ENCODE assay signal across 14 cellular contexts in the genomic region with DNA sequence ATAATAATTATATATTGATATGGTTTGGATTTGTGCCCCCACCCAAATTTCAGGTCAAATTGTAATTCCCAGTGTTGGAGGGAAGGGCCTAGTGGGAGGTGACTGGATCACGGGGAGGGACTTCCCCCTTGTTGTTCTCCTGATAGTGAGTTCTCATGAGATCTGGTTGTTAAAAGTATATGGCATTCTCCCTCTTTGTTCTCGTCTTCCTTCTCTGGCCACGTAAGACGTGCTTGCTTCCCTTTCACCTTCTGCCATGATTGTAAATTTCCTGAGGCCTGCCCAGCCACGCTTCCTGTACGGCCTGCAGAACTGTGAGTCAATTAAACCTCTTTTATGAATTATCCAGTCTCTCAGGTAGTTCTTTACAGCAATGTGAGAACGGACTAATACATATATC.
DNase-seq lines count a peak whose midpoint lies in the region; ATAC-seq and TF ChIP-seq lines count a peak whose summit lies in the region.
"Had no signal": no experiment of that assay in that cellular context is flagged by ENCODE, and none has a peak within 500 bp of the region (broad histone marks: within the 10 kb centered on the region; RNA-seq: fewer than 3 reads in every experiment).

No MANE protein-coding gene starts in this region.

- H3K9me3 Mint-ChIP-seq in activated naive CD8-positive, alpha-beta T cell treated with anti-CD3 and anti-CD28 coated beads, Interleukin-2, amount 50 U/mL, for 24 hours = no peaks in the 10 kb centered on the region
- H3K9me3 Mint-ChIP-seq in activated naive CD8-positive, alpha-beta T cell treated with anti-CD3 and anti-CD28 coated beads for 36 hours = peaks cover 2% of the 10 kb centered on the region
- no peaks in the 10 kb centered on the region for H3K9me3 Mint-ChIP-seq in endothelial cell (ENCODE audit: unreplicated experiment)
- H3K9me3 Mint-ChIP-seq in neural crest cell = no peaks in the 10 kb centered on the region
- H3K9me3 Mint-ChIP-seq: CD8-positive, alpha-beta T cell; HFFc6 had no signal

- H3K4me3 Mint-ChIP-seq in activated naive CD8-positive, alpha-beta T cell treated with anti-CD3 and anti-CD28 coated beads, Interleukin-2, amount 50 U/mL, for 24 hours = no peak overlapping the region
- no peak overlapping the region for H3K4me3 Mint-ChIP-seq in activated naive CD8-positive, alpha-beta T cell treated with anti-CD3 and anti-CD28 coated beads for 36 hours
- H3K4me3 Mint-ChIP-seq in endothelial cell (ENCODE audit: unreplicated experiment) (peak overlapping the region; percentile 23), neural crest cell (no peak overlapping the region)
- H3K4me3 Mint-ChIP-seq: B cell; CD4-positive, CD25-positive, alpha-beta regulatory T cell; CD8-positive, alpha-beta T cell; HFFc6 had no signal

- no peaks in the 10 kb centered on the region for H3K27me3 Mint-ChIP-seq in activated naive CD8-positive, alpha-beta T cell treated with anti-CD3 and anti-CD28 coated beads, Interleukin-2, amount 50 U/mL, for 24 hours
- no peaks in the 10 kb centered on the region for H3K27me3 Mint-ChIP-seq in activated naive CD8-positive, alpha-beta T cell treated with anti-CD3 and anti-CD28 coated beads for 36 hours
- H3K27me3 Mint-ChIP-seq in endothelial cell (ENCODE audit: unreplicated experiment) (peaks cover 3% of the 10 kb centered on the region), neural crest cell (ENCODE audit: low read depth) (no peaks in the 10 kb centered on the region)
- H3K27me3 Mint-ChIP-seq: B cell; CD4-positive, CD25-positive, alpha-beta regulatory T cell had no signal

- no peaks in the 10 kb centered on the region for H3K4me1 Mint-ChIP-seq in activated naive CD8-positive, alpha-beta T cell treated with anti-CD3 and anti-CD28 coated beads, Interleukin-2, amount 50 U/mL, for 24 hours
- peaks cover 2% of the 10 kb centered on the region for H3K4me1 Mint-ChIP-seq in activated naive CD8-positive, alpha-beta T cell treated with anti-CD3 and anti-CD28 coated beads for 36 hours
- H3K4me1 Mint-ChIP-seq in endothelial cell (ENCODE audit: unreplicated experiment) = peaks cover 21% of the 10 kb centered on the region
- peaks cover 23% of the 10 kb centered on the region for H3K4me1 Mint-ChIP-seq in neural crest cell
- H3K4me1 Mint-ChIP-seq: B cell had no signal

- H3K27ac Mint-ChIP-seq in activated naive CD8-positive, alpha-beta T cell treated with anti-CD3 and anti-CD28 coated beads, Interleukin-2, amount 50 U/mL, for 24 hours = peak overlapping the region; percentile 55
- no peak overlapping the region for H3K27ac Mint-ChIP-seq in activated naive CD8-positive, alpha-beta T cell treated with anti-CD3 and anti-CD28 coated beads for 36 hours
- peak overlapping the region; percentile 71 for H3K27ac Mint-ChIP-seq in endothelial cell (ENCODE audit: unreplicated experiment)
- peak overlapping the region; percentile 2 for H3K27ac Mint-ChIP-seq in neural crest cell (ENCODE audit: unreplicated experiment)
- H3K27ac Mint-ChIP-seq: B cell; CD4-positive, CD25-positive, alpha-beta regulatory T cell; CD8-positive, alpha-beta T cell; HFFc6 had no signal

- H3K36me3 Mint-ChIP-seq in activated naive CD8-positive, alpha-beta T cell treated with anti-CD3 and anti-CD28 coated beads, Interleukin-2, amount 50 U/mL, for 24 hours (ENCODE audit: low read depth) = peaks cover 17% of the 10 kb centered on the region
- H3K36me3 Mint-ChIP-seq in activated naive CD8-positive, alpha-beta T cell treated with anti-CD3 and anti-CD28 coated beads for 36 hours = peaks cover 20% of the 10 kb centered on the region
- H3K36me3 Mint-ChIP-seq in endothelial cell (ENCODE audit: low read depth, unreplicated experiment) (peaks cover 22% of the 10 kb centered on the region), neural crest cell (ENCODE audit: low read depth) (peaks cover 17% of the 10 kb centered on the region)

- ATAC-seq in activated naive CD8-positive, alpha-beta T cell treated with anti-CD3 and anti-CD28 coated beads, Interleukin-2, amount 50 U/mL, for 24 hours = no peak
- ATAC-seq in left colon = no peak
- ATAC-seq: CD8-positive, alpha-beta T cell had no signal

- DNase-seq in activated naive CD8-positive, alpha-beta T cell treated with anti-CD3 and anti-CD28 coated beads, Interleukin-2, amount 50 U/mL, for 24 hours = no peak
- no peak for DNase-seq in activated naive CD8-positive, alpha-beta T cell treated with anti-CD3 and anti-CD28 coated beads for 36 hours
- DNase-seq in endothelial cell (ENCODE audit: low spot score) (no peak), neural crest cell (ENCODE audit: low read depth, low spot score) (no peak), occipital lobe (lab: John Stamatoyannopoulos, UW) (no peak), left colon (no peak)
- DNase-seq: Caco-2; CD4-positive, CD25-positive, alpha-beta regulatory T cell; CD8-positive, alpha-beta T cell; DMS153; DND-41; GOT3; HFFc6 had no signal

- TF ChIP-seq CTCF in endothelial cell (IDR thresholded peaks at IDR 0.05; ENCODE audit: unreplicated experiment) (no peak), neural crest cell (conservative IDR thresholded peaks at IDR 0.05) (no peak)

- intact Hi-C loops in left colon (cut with DNase I, micrococcal nuclease) = no loop called here
